8 cellular contexts compared by ENCODE assay signal in genomic region chr9:38621434-38622082, GRCh38. TPM values are rescaled to one million over a fixed set of nuclear protein-coding genes. Genes with fewer than 3 reads are reported as not detected.
DNase-seq lines count a peak whose midpoint lies in the region; ATAC-seq, FAIRE-seq and TF ChIP-seq lines count a peak whose summit lies in the region.

No MANE protein-coding gene starts in this region.

- H3K27ac ChIP-seq in brain microvascular endothelial cell (no peak overlapping the region), right lobe of liver (no peak overlapping the region)

- peak; percentile 51 for FAIRE-seq in GM12892 (lab: Jason Lieb, UNC)

- H3K4me1 ChIP-seq in right lobe of liver, result peaks cover 0 to 13% (median 4%) of the 10 kb centered on the region in 4 donors

- no peak for TF ChIP-seq POLR2A in GM12892 (IDR thresholded peaks at IDR 0.05; ENCODE audit: low read depth, low read length)
- TF ChIP-seq POLR2A in right lobe of liver (IDR thresholded peaks at IDR 0.05), result no peak

- H3K27me3 ChIP-seq in brain microvascular endothelial cell (replicated peaks) (peaks cover 43% of the 10 kb centered on the region), right lobe of liver (peaks cover 0 to 4% of the 10 kb centered on the region in 2 donors)

- no CpG with 5 or more reads among the region's 50 CpGs for WGBS in right lobe of liver (ENCODE audit: insufficient coverage, low coverage, low lambda C conversion rate, missing lambda C conversion rate)

- TF ChIP-seq CTCF in brain microvascular endothelial cell (IDR thresholded peaks at IDR 0.05; ENCODE audit: low read depth, low read length, missing control alignments) (no peak), right lobe of liver (IDR thresholded peaks at IDR 0.05) (no peak)

- in situ Hi-C loops in brain microvascular endothelial cell (cut with HindIII; ENCODE audit: low pct_ligation_motif_present, low sequenced_read_pairs), result no loop called here

- ATAC-seq in HG02885 (IDR thresholded peaks at IDR 0.05; ENCODE audit: poor library complexity, unreplicated experiment) (peak; percentile 33), right lobe of liver (peak; percentile 12 to 54 (median 40)), HG02973 (IDR thresholded peaks at IDR 0.05; ENCODE audit: unreplicated experiment) (no peak)

- intact Hi-C loops in right lobe of liver (cut with DNase I), result no loop called here

- H3K4me3 ChIP-seq in brain microvascular endothelial cell (ENCODE audit: low read depth, low read length) (peak overlapping the region; percentile 60), right lobe of liver (peak overlapping the region; percentile 45 to 59 (median 56))

- no peak for DNase-seq in GM12892 (ENCODE audit: insufficient read length)
- DNase-seq in T-helper 1 cell, result peak in 4 of 5 donors; percentile 20 to 54 (median 37)
- DNase-seq in brain microvascular endothelial cell, result no peak
- peak; percentile 46 to 67 (median 55) for DNase-seq in right lobe of liver
- peak; percentile 3 for DNase-seq in stimulated activated CD8-positive, alpha-beta memory T cell treated with anti-CD3 and anti-CD28 coated beads, Interleukin-15, amount 100 ng/mL, for 24 hours (ENCODE audit: low read depth)
- no peak for DNase-seq in iPS-NIHi11 (ENCODE audit: low spot score)

- no peaks in the 10 kb centered on the region for H3K9me3 ChIP-seq in right lobe of liver

- H3K36me3 ChIP-seq in brain microvascular endothelial cell (replicated peaks), result no peaks in the 10 kb centered on the region
- no peaks in the 10 kb centered on the region for H3K36me3 ChIP-seq in right lobe of liver

RNA-seq across cellular contexts. Expression of gene ANKRD18A, which starts 1.2 kb away (rescaled TPM):
- polyA plus RNA-seq in GM12892 (2012; ENCODE audit: missing spikeins), result not detected
- total RNA-seq in right lobe of liver, result 1 to 10 TPM in 5 of 6 experiments, under 1 TPM in 1; 0.87 to 4.5 (median 1.7) TPM

Comparison
In these comparisons a context has a peak if more than half of its experiments do, and no peak if none do; other contexts are left out.
1. DNase-seq: peak in T-helper 1 cell (4 of 5), right lobe of liver (3 of 3) and stimulated activated CD8-positive, alpha-beta memory T cell treated with anti-CD3 and anti-CD28 coated beads, Interleukin-15, amount 100 ng/mL, for 24 hours (single experiment); none in GM12892 (single experiment), brain microvascular endothelial cell (single experiment) and iPS-NIHi11 (single experiment).